Comparison of ENCODE assay signal across 19 cellular contexts in genomic region chr3:167859610-167860009, GRCh38.
DNase-seq lines count a peak whose midpoint lies in the region; ATAC-seq, FAIRE-seq and TF ChIP-seq lines count a peak whose summit lies in the region.
"Had no signal": no experiment of that assay in that cellular context is flagged by ENCODE, and none has a peak within 500 bp of the region (broad histone marks: within the 10 kb centered on the region; RNA-seq: fewer than 3 reads in every experiment).

No MANE protein-coding gene starts in this region.

- H3K9me3 Mint-ChIP-seq in stimulated activated naive B cell treated with anti-CD40 and anti-IgM and Interleukin-4, amounts not matched to agents 10 μg/mL and 1 μg/mL and 100 μg/mL, for 72 hours: no peaks in the 10 kb centered on the region
- no peaks in the 10 kb centered on the region for H3K9me3 Mint-ChIP-seq in T-cell
- H3K9me3 Mint-ChIP-seq: CD8-positive, alpha-beta memory T cell; T-helper 1 cell treated with Interleukin-12 subunit alpha and Interleukin-12 subunit beta and Interleukin-4 antibody, amounts not matched to agents 30 μg/mL and 1 μg/mL, for 36 hours had no signal

- peak; percentile 71 for FAIRE-seq in H54 (lab: Jason Lieb, UNC)

- H3K4me1 Mint-ChIP-seq in stimulated activated naive B cell treated with anti-CD40 and anti-IgM and Interleukin-4, amounts not matched to agents 10 μg/mL and 1 μg/mL and 100 μg/mL, for 72 hours: peaks cover 17 to 33% of the 10 kb centered on the region in 2 donors
- H3K4me1 Mint-ChIP-seq in T-cell: no peaks in the 10 kb centered on the region
- H3K4me1 Mint-ChIP-seq: CD8-positive, alpha-beta memory T cell had no signal

- no peaks in the 10 kb centered on the region for H3K36me3 Mint-ChIP-seq in stimulated activated naive B cell treated with anti-CD40 and anti-IgM and Interleukin-4, amounts not matched to agents 10 μg/mL and 1 μg/mL and 100 μg/mL, for 72 hours
- H3K36me3 Mint-ChIP-seq in T-cell: no peaks in the 10 kb centered on the region
- H3K36me3 Mint-ChIP-seq: CD8-positive, alpha-beta memory T cell had no signal

- H3K27me3 Mint-ChIP-seq in stimulated activated naive B cell treated with anti-CD40 and anti-IgM and Interleukin-4, amounts not matched to agents 10 μg/mL and 1 μg/mL and 100 μg/mL, for 72 hours: no peaks in the 10 kb centered on the region
- peaks cover 0 to 2% of the 10 kb centered on the region in 2 donors for H3K27me3 Mint-ChIP-seq in T-cell

- no peak for TF ChIP-seq POLR2A in H54 (IDR thresholded peaks at IDR 0.05; ENCODE audit: low read depth, low read length)

- CTCF ChIA-PET in T-cell (lab: Charles Lee): no interaction called here

- ATAC-seq in stimulated activated naive B cell treated with anti-CD40 and anti-IgM and Interleukin-4, amounts not matched to agents 10 μg/mL and 1 μg/mL and 100 μg/mL, for 72 hours (replicated peaks): peak; percentile 68 to 83
- ATAC-seq in T-cell (replicated peaks in 1 of 4) (no peak), GM21360 (IDR thresholded peaks at IDR 0.05; ENCODE audit: unreplicated experiment) (no peak)
- ATAC-seq: Panc1 had no signal

- H3K27ac Mint-ChIP-seq in stimulated activated naive B cell treated with anti-CD40 and anti-IgM and Interleukin-4, amounts not matched to agents 10 μg/mL and 1 μg/mL and 100 μg/mL, for 72 hours: no peak overlapping the region
- no peak overlapping the region for H3K27ac Mint-ChIP-seq in T-cell
- H3K27ac Mint-ChIP-seq: T-helper 1 cell treated with Interleukin-12 subunit alpha and Interleukin-12 subunit beta and Interleukin-4 antibody, amounts not matched to agents 30 μg/mL and 1 μg/mL, for 36 hours had no signal

- H3K4me3 Mint-ChIP-seq in stimulated activated naive B cell treated with anti-CD40 and anti-IgM and Interleukin-4, amounts not matched to agents 10 μg/mL and 1 μg/mL and 100 μg/mL, for 72 hours: no peak overlapping the region
- H3K4me3 Mint-ChIP-seq in T-cell: no peak overlapping the region
- H3K4me3 Mint-ChIP-seq: CD8-positive, alpha-beta memory T cell; T-helper 1 cell treated with Interleukin-12 subunit alpha and Interleukin-12 subunit beta and Interleukin-4 antibody, amounts not matched to agents 30 μg/mL and 1 μg/mL, for 36 hours had no signal

- POLR2A ChIA-PET in T-cell (lab: Charles Lee): no interaction called here

- DNase-seq in H54 (ENCODE audit: insufficient read length, low spot score) (no peak), MV-4-11 (lab: John Stamatoyannopoulos, UW) (peak; percentile 75), SKM-1 treated with dmso at 0.1 percent for 144 hours (lab: John Stamatoyannopoulos, UW; ENCODE audit: unreplicated experiment) (peak; percentile 47), T-cell (no peak), RPMI8226 (no peak)
- no peak for DNase-seq in stimulated activated naive B cell treated with anti-CD40 and anti-IgM and Interleukin-4, amounts not matched to agents 10 μg/mL and 1 μg/mL and 100 μg/mL, for 72 hours
- DNase-seq: CD8-positive, alpha-beta memory T cell; GM23248; HCEC 1CT; IMR-90; Karpas-422; MG63; NCI-H1105 treated with DMSO at 0.1 percent for 48 hours; NCI-H1694; NCI-H510A; NCI-H774 had no signal

Comparison
In these comparisons a context has a peak if more than half of its experiments do, and no peak if none do; other contexts are left out.
1. DNase-seq: peak in MV-4-11 (single experiment) and SKM-1 treated with dmso at 0.1 percent for 144 hours (single experiment); none in H54 (single experiment), stimulated activated naive B cell treated with anti-CD40 and anti-IgM and Interleukin-4, amounts not matched to agents 10 μg/mL and 1 μg/mL and 100 μg/mL, for 72 hours (single experiment), T-cell (0 of 34) and RPMI8226 (single experiment).
2. ATAC-seq: peak in stimulated activated naive B cell treated with anti-CD40 and anti-IgM and Interleukin-4, amounts not matched to agents 10 μg/mL and 1 μg/mL and 100 μg/mL, for 72 hours (2 of 2); none in T-cell (0 of 4) and GM21360 (single experiment).